10 cellular contexts compared by ENCODE assay signal in the genomic region with DNA sequence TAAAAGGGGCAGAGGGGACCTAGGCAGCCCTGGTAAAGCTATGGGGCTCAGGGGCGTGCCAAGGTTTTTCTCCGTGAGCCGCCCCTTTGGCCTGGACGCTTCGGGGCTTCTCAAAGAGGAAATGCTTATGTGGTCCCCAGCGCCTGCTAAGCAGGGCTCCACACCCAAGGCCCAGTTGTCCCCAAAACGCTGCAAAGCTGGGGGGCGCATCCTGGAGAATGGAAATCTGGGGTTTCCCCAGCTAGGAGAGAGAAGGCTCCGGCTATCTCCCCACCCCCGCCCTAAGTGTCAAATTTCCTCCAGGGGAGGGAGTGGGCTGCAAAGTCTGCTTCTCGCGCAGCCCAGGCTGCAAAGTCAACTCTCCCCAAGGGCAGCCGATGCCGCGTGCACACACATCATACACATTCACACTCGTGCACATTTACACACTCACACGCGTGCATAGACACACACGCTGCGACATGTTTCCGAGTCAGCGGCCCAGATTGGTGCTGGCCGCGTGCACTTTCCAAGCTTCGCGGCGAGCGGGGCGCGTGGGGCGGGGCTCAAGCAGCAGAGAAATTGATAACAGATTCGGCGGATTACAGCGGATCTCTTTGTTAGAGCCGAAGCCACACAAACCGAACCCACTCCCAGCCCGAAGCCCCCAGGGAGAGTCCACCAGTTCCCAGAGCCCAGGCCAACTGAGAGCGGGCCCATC. TPM values are rescaled to one million over a fixed set of nuclear protein-coding genes. Genes with fewer than 3 reads are reported as not detected.
DNase-seq lines count a peak whose midpoint lies in the region; ATAC-seq lines count a peak whose summit lies in the region.
"Had no signal": no experiment of that assay in that cellular context is flagged by ENCODE, and none has a peak within 500 bp of the region (broad histone marks: within the 10 kb centered on the region; RNA-seq: fewer than 3 reads in every experiment).

No MANE protein-coding gene starts in this region.

- intact Hi-C loops in sciatic nerve (cut with DNase I), result loop anchor here (10.0 kb wide), 2 partner anchors 262 to 772 kb away; no protein-coding TSS in a partner anchor

- H3K4me1 ChIP-seq in adipocyte (ENCODE audit: control insufficient read depth, insufficient read depth, low read length), result peaks cover 25% of the 10 kb centered on the region
- H3K4me1 ChIP-seq in iPS DF 6.9 (ENCODE audit: control insufficient read depth, insufficient read depth, low read length), result no peaks in the 10 kb centered on the region
- no peaks in the 10 kb centered on the region for H3K4me1 ChIP-seq in SJCRH30

- peak; percentile 14 for ATAC-seq in sciatic nerve
- ATAC-seq in GM18909 (IDR thresholded peaks at IDR 0.05; ENCODE audit: poor library complexity, unreplicated experiment), result no peak
- ATAC-seq: activated CD4-positive, CD25-positive, alpha-beta regulatory T cell treated with anti-CD3 and anti-CD28 coated beads, Interleukin-2, amount 50 U/mL, for 24 hours had no signal

- H3K9ac ChIP-seq in adipocyte (ENCODE audit: low read length), result peak overlapping the region; percentile 62

- peak overlapping the region; percentile 73 for H3K4me3 ChIP-seq in adipocyte (ENCODE audit: low read length)
- H3K4me3 ChIP-seq in iPS DF 6.9 (ENCODE audit: low read length), result peak overlapping the region; percentile 58; the same call in 1 of the 2 replicates
- H3K4me3 ChIP-seq in SJCRH30, result no peak overlapping the region

- H3K27ac ChIP-seq in iPS DF 6.9 (ENCODE audit: low read length) (no peak overlapping the region), SJCRH30 (no peak overlapping the region)

- WGBS in iPS DF 6.9 (ENCODE audit: insufficient coverage, insufficient read length), result no CpG with 5 or more reads among the region's 38 CpGs

- H3K36me3 ChIP-seq in adipocyte (ENCODE audit: control insufficient read depth, insufficient read depth, low read length, severe bottlenecking) (peaks cover 3% of the 10 kb centered on the region), iPS DF 6.9 (ENCODE audit: control insufficient read depth, insufficient read depth, low read length) (no peaks in the 10 kb centered on the region), SJCRH30 (peaks cover 43% of the 10 kb centered on the region)

- H3K27me3 ChIP-seq in adipocyte (replicated peaks; ENCODE audit: control insufficient read depth, insufficient read depth, low read length) (no peaks in the 10 kb centered on the region), iPS DF 6.9 (ENCODE audit: control insufficient read depth, insufficient read depth, low read length) (peaks cover 44% of the 10 kb centered on the region), SJCRH30 (no peaks in the 10 kb centered on the region)

- H3K9me3 ChIP-seq in adipocyte (ENCODE audit: control insufficient read depth, low read length) (no peaks in the 10 kb centered on the region), iPS DF 6.9 (ENCODE audit: control insufficient read depth, insufficient read depth, low read length) (no peaks in the 10 kb centered on the region), SJCRH30 (replicated peaks) (no peaks in the 10 kb centered on the region)

- peak; percentile 58 for DNase-seq in ELF-1 (ENCODE audit: low read depth, low spot score)
- DNase-seq in adipocyte (ENCODE audit: low read depth), result peak; percentile 84
- no peak for DNase-seq in iPS DF 6.9 (ENCODE audit: low read depth, low spot score)
- peak; percentile 56 for DNase-seq in sciatic nerve (ENCODE audit: low spot score)
- no peak for DNase-seq in NCI-H524 (lab: John Stamatoyannopoulos, UW)
- DNase-seq in activated effector memory CD4-positive, alpha-beta T cell treated with Interleukin-2 at 50 U/mL for 16 hours, result no peak
- DNase-seq in SJCRH30, result no peak
- DNase-seq: amygdala had no signal

RNA-seq across cellular contexts. Expression of a gene that starts 4.5 kb away (rescaled TPM):
- total RNA-seq in sciatic nerve, result 4.7 TPM
- 33.1 and 34.6 TPM in 2 replicates for total RNA-seq in SJCRH30 (2014; rRNA removed; shearing (Covaris generic))

Comparison
In these comparisons a context has a peak if more than half of its experiments do, and no peak if none do; other contexts are left out.
1. DNase-seq: peak in ELF-1 (single experiment), adipocyte (single experiment) and sciatic nerve (single experiment); none in iPS DF 6.9 (single experiment), NCI-H524 (0 of 2), activated effector memory CD4-positive, alpha-beta T cell treated with Interleukin-2 at 50 U/mL for 16 hours (single experiment) and SJCRH30 (0 of 2).